In the genomic region with DNA sequence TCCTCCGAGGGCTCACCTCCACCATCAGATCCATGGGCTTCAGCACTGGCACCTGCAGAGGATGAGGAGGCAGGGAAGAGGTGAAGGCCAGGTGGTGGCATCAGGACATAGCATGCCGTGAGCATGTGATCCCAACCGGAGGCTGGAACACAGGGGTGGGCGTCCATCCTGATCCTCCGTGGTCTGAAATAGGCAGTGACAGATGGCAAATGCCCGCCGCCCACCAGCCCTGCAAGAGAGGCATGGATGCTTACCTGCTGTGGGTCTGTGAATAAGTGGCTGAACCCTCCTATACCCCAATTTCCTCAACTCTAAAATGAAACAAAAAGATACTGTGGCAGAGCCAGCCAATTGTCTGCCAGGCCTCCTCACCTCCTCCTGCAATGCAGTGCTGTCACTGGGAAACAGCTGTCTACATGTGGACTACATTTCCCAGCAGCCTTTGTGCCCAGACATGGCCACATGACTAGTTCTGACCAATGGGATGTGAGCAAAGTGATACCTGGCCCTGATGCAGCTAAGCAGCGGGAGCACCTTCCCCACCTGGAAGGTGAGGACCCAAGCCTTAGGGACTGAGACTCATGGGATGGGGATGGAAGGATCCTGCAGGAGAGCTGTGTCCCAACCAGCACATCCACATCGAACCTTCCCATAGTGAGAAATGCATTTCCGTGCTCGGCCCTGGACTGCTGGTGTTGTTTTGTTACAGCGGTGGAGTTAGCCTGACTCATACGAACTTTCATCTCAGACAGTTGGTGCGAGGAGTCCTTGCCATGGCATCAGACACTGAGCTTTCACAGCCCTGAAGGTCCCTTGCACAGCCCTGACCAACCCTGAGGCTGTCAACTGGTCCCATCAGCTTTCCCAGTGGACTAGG, we compare ENCODE assay signal across 8 cellular contexts.
A peak's percentile ranks its signal among the peaks of the same experiment; 100 is the strongest.
DNase-seq lines count a peak whose midpoint lies in the region; ATAC-seq, FAIRE-seq and TF ChIP-seq lines count a peak whose summit lies in the region.

No MANE protein-coding gene starts in this region.

- TF ChIP-seq RAD21 in HCT116 (IDR thresholded peaks at IDR 0.05; ENCODE audit: low read depth): no peak

- FAIRE-seq in pancreas (lab: Jason Lieb, UNC): no peak

- no peak overlapping the region for H3K4me2 ChIP-seq in HCT116 (ENCODE audit: low read length)

- no peaks in the 10 kb centered on the region for H3K9me2 ChIP-seq in HCT116 (ENCODE audit: insufficient read depth)

- H3K9me3 ChIP-seq in HCT116 (ENCODE audit: control insufficient read depth in 1 of 2, insufficient read depth in 1 of 2, low read depth in 1 of 2, low read length in 2 of 2) (no peaks in the 10 kb centered on the region), pancreas (no peaks in the 10 kb centered on the region)

- no peak for TF ChIP-seq POLR2A in HCT116 (IDR thresholded peaks at IDR 0.05; ENCODE audit: borderline replicate concordance, extremely low read depth, insufficient read depth, insufficient read length)

- no peak overlapping the region for H2AFZ ChIP-seq in HCT116 (ENCODE audit: low read depth, low read length, poor library complexity, severe bottlenecking)

- H3K36me3 ChIP-seq in HCT116 (ENCODE audit: control insufficient read depth in 1 of 2, insufficient read depth in 2 of 2, low read length in 2 of 2) (peaks cover 0 to 5% of the 10 kb centered on the region in 2 experiments; a peak in 1 of 4 replicates), pancreas (no peaks in the 10 kb centered on the region)

- WGBS in pancreas, 2 donors: 74 to 78% methylated on average over 14 of the region's 14 CpGs

- BruUV-seq in HCT116 (replicated peaks; lab: Mats Ljungman, UMichigan): no TSS peak

- RAD21 ChIA-PET in HCT116 (lab: Charles Lee; ENCODE audit: low non-redundant PET in 1 of 2, low total read pairs in 2 of 2, uncharacterized antibody in 2 of 2, unreplicated experiment in 2 of 2): no interaction called here

- no peaks in the 10 kb centered on the region for H3K9me3 Mint-ChIP-seq in activated CD4-positive, alpha-beta T cell treated with anti-CD3 and anti-CD28 coated beads, Interleukin-2, amount 10 ng/mL, durations not matched to agents 24 days and 14 days
- H3K9me3 Mint-ChIP-seq in nephron progenitor cell (no peaks in the 10 kb centered on the region), CD14-positive monocyte (no peaks in the 10 kb centered on the region)

- no peak overlapping the region for H3K9ac ChIP-seq in HCT116 (ENCODE audit: low read length)

- H3K4me1 Mint-ChIP-seq in activated CD4-positive, alpha-beta T cell treated with anti-CD3 and anti-CD28 coated beads, Interleukin-2, amount 10 ng/mL, durations not matched to agents 24 days and 14 days: no peaks in the 10 kb centered on the region
- H3K4me1 Mint-ChIP-seq in nephron progenitor cell (peaks cover 5% of the 10 kb centered on the region), CD14-positive monocyte (no peaks in the 10 kb centered on the region)

- no peaks in the 10 kb centered on the region for H3K36me3 Mint-ChIP-seq in activated CD4-positive, alpha-beta T cell treated with anti-CD3 and anti-CD28 coated beads, Interleukin-2, amount 10 ng/mL, durations not matched to agents 24 days and 14 days (ENCODE audit: low read depth)
- H3K36me3 Mint-ChIP-seq in nephron progenitor cell (ENCODE audit: low read depth): no peaks in the 10 kb centered on the region
- no peaks in the 10 kb centered on the region for H3K36me3 Mint-ChIP-seq in CD14-positive monocyte

- POLR2A ChIA-PET in HCT116 (lab: Charles Lee): interaction anchor here (1.4 kb wide), 1 partner anchor 301 kb away, joined by 4 read pairs; a partner anchor contains a TSS

- CTCF ChIA-PET in HCT116 (lab: Charles Lee): no interaction called here

- peak; percentile 93 for ATAC-seq in HCT116
- peak in 3 of 4 donors; percentile 47 to 65 (median 49) for ATAC-seq in pancreas

- H3K27me3 ChIP-seq in HCT116 (ENCODE audit: insufficient read depth, low read length) (no peaks in the 10 kb centered on the region), pancreas (no peaks in the 10 kb centered on the region)

- H3K27me3 Mint-ChIP-seq in activated CD4-positive, alpha-beta T cell treated with anti-CD3 and anti-CD28 coated beads, Interleukin-2, amount 10 ng/mL, durations not matched to agents 24 days and 14 days: no peaks in the 10 kb centered on the region
- peaks cover 28% of the 10 kb centered on the region for H3K27me3 Mint-ChIP-seq in nephron progenitor cell (ENCODE audit: low read depth, poor library complexity)
- H3K27me3 Mint-ChIP-seq in CD14-positive monocyte (ENCODE audit: low read depth in 3 of 3): peaks cover 3 to 7% (median 7%) of the 10 kb centered on the region in 3 donors

- peak; percentile 75 for DNase-seq in activated CD4-positive, alpha-beta T cell treated with anti-CD3 and anti-CD28 coated beads, Interleukin-2, amount 10 ng/mL, durations not matched to agents 24 days and 14 days
- DNase-seq in activated CD4-positive, alpha-beta T cell treated with anti-CD3 and anti-CD28 coated beads, Interleukin-2, amount 50 U/mL, for 1 hour: no peak
- peak; percentile 54 for DNase-seq in HCT116 (ENCODE audit: low read depth, low spot score)
- DNase-seq in NCI-H510A treated with DMSO at 0.1 percent for 48 hours (lab: John Stamatoyannopoulos, UW): peak; percentile 3
- DNase-seq in pancreas: peak in 2 of 6 donors; percentile 1 to 27
- no peak for DNase-seq in nephron progenitor cell
- DNase-seq in CD14-positive monocyte (ENCODE audit: low spot score): no peak

- H3K4me3 ChIP-seq in HCT116 (replicated peaks in 1 of 2; ENCODE audit: low read depth in 1 of 2, low read length in 2 of 2) (no peak overlapping the region), pancreas (no peak overlapping the region)

- no peaks in the 10 kb centered on the region for H3K4me1 ChIP-seq in HCT116 (ENCODE audit: control insufficient read depth in 1 of 2, insufficient read depth in 2 of 2, low read length in 2 of 2)
- no peaks in the 10 kb centered on the region for H3K4me1 ChIP-seq in pancreas

- TF ChIP-seq CTCF in HCT116 (IDR thresholded peaks at IDR 0.05 in 2 of 3, conservative IDR thresholded peaks at IDR 0.05 in 1 of 3; ENCODE audit: borderline replicate concordance in 1 of 3, insufficient read depth in 1 of 3, low read depth in 2 of 3, low read length in 2 of 3) (no peak), pancreas (IDR thresholded peaks at IDR 0.05) (no peak), nephron progenitor cell (IDR thresholded peaks at IDR 0.05) (no peak), CD14-positive monocyte (IDR thresholded peaks at IDR 0.05) (no peak)

- H3K27ac Mint-ChIP-seq in activated CD4-positive, alpha-beta T cell treated with anti-CD3 and anti-CD28 coated beads, Interleukin-2, amount 10 ng/mL, durations not matched to agents 24 days and 14 days: no peak overlapping the region
- H3K27ac Mint-ChIP-seq in nephron progenitor cell: no peak overlapping the region
- no peak overlapping the region for H3K27ac Mint-ChIP-seq in CD14-positive monocyte

- no peak overlapping the region for H3K4me3 Mint-ChIP-seq in activated CD4-positive, alpha-beta T cell treated with anti-CD3 and anti-CD28 coated beads, Interleukin-2, amount 10 ng/mL, durations not matched to agents 24 days and 14 days
- H3K4me3 Mint-ChIP-seq in nephron progenitor cell: no peak overlapping the region
- H3K4me3 Mint-ChIP-seq in CD14-positive monocyte: no peak overlapping the region

- no peaks in the 10 kb centered on the region for H3K79me2 ChIP-seq in HCT116 (ENCODE audit: insufficient read depth, low read length)

- H3K27ac ChIP-seq in HCT116 (ENCODE audit: low read depth, low read length): no peak overlapping the region
- peak overlapping the region; percentile 39 for H3K27ac ChIP-seq in cingulate gyrus (ENCODE audit: low read depth, low read length)
- H3K27ac ChIP-seq in pancreas: no peak overlapping the region

- no peaks in the 10 kb centered on the region for H4K20me1 ChIP-seq in HCT116 (ENCODE audit: insufficient read depth)

- intact Hi-C loops in activated CD4-positive, alpha-beta T cell treated with anti-CD3 and anti-CD28 coated beads, Interleukin-2, amount 10 ng/mL, durations not matched to agents 24 days and 14 days (cut with micrococcal nuclease): no loop called here
- intact Hi-C loops in HCT116 (cut with micrococcal nuclease): no loop called here
- intact Hi-C loops in pancreas (cut with DNase I): no loop called here
- intact Hi-C loops in CD14-positive monocyte (cut with micrococcal nuclease): no loop called here

TF ChIP-seq in HCT116, 20 proteins besides CTCF, POLR2A, EP300 and RAD21:
- TF ChIP-seq, protein P1, sequence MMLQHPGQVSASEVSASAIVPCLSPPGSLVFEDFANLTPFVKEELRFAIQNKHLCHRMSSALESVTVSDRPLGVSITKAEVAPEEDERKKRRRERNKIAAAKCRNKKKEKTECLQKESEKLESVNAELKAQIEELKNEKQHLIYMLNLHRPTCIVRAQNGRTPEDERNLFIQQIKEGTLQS (IDR thresholded peaks at IDR 0.05): no peak
- TF ChIP-seq EZH2phosphoT487 (IDR thresholded peaks at IDR 0.05; ENCODE audit: borderline replicate concordance) (no peak), YY1 (IDR thresholded peaks at IDR 0.05; ENCODE audit: extremely low read depth, insufficient replicate concordance, low read depth, low read length) (peak; percentile 31), SP1 (IDR thresholded peaks at IDR 0.05; ENCODE audit: low read depth) (peak; percentile 69)
- TF ChIP-seq, protein P2, sequence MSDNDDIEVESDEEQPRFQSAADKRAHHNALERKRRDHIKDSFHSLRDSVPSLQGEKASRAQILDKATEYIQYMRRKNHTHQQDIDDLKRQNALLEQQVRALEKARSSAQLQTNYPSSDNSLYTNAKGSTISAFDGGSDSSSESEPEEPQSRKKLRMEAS (IDR thresholded peaks at IDR 0.05): no peak

Comparison
In these comparisons a context has a peak if more than half of its experiments do, and no peak if none do; other contexts are left out.
1. DNase-seq: peak in activated CD4-positive, alpha-beta T cell treated with anti-CD3 and anti-CD28 coated beads, Interleukin-2, amount 10 ng/mL, durations not matched to agents 24 days and 14 days (single experiment), HCT116 (single experiment) and NCI-H510A treated with DMSO at 0.1 percent for 48 hours (single experiment); none in activated CD4-positive, alpha-beta T cell treated with anti-CD3 and anti-CD28 coated beads, Interleukin-2, amount 50 U/mL, for 1 hour (single experiment), nephron progenitor cell (single experiment) and CD14-positive monocyte (single experiment).